In genomic region chr3:40887012-40887411, GRCh38 we compare ENCODE assay signal across 21 cellular contexts.
"Had no signal": no experiment of that assay in that cellular context is flagged by ENCODE, and none has a peak within 500 bp of the region (broad histone marks: within the 10 kb centered on the region; RNA-seq: fewer than 3 reads in every experiment).

No MANE protein-coding gene starts in this region.

- FAIRE-seq: colon, keratinocyte, urothelium cell line had no signal

- H3K9me3 ChIP-seq: esophagus muscularis mucosa, gastroesophageal sphincter, left lung, lower lobe of right lung, spleen, stomach had no signal

- H3K27me3 ChIP-seq: esophagus muscularis mucosa, gastroesophageal sphincter, left lung, spleen, stomach had no signal

- H3K4me1 ChIP-seq: gastroesophageal sphincter, lower lobe of right lung, parathyroid adenoma, spleen had no signal

- H3K4me3 ChIP-seq: esophagus muscularis mucosa, gastroesophageal sphincter, left lung, lower lobe of right lung, spleen, stomach had no signal

- H3K27ac ChIP-seq: epithelial cell of prostate, esophagus muscularis mucosa, gastroesophageal sphincter, left lung, lower lobe of right lung, parathyroid adenoma, spleen, stomach had no signal

- H3K36me3 ChIP-seq: esophagus muscularis mucosa, gastroesophageal sphincter, left lung, lower lobe of right lung, spleen, stomach had no signal

- H3K9ac ChIP-seq: parathyroid adenoma had no signal

- ATAC-seq: effector memory CD8-positive, alpha-beta T cell; gastroesophageal sphincter; left lung; lower lobe of right lung had no signal

- H2AFZ ChIP-seq: parathyroid adenoma had no signal

- DNase-seq: cerebellar nuclear complex; effector memory CD8-positive, alpha-beta T cell; foreskin fibroblast; glutamatergic neuron; immature natural killer cell; left lung; lower lobe of right lung; naive B cell; spleen; stimulated activated CD4-positive, alpha-beta T cell treated with anti-CD3 and anti-CD28 coated beads, Interleukin-15, amount 100 ng/mL, for 24 hours; stimulated activated CD4-positive, alpha-beta T cell treated with anti-CD3 and anti-CD28 coated beads, Interleukin-2, amount 100 ng/mL, for 24 hours; stimulated activated naive CD4-positive, alpha-beta T cell; stomach; substantia nigra had no signal
